ENCODE assay signal across 18 cellular contexts in genomic region chr3:188241883-188242282, GRCh38.
DNase-seq lines count a peak whose midpoint lies in the region; ATAC-seq and TF ChIP-seq lines count a peak whose summit lies in the region.
"Had no signal": no experiment of that assay in that cellular context is flagged by ENCODE, and none has a peak within 500 bp of the region (broad histone marks: within the 10 kb centered on the region; RNA-seq: fewer than 3 reads in every experiment).

No MANE protein-coding gene starts in this region.

- no peaks in the 10 kb centered on the region for H3K36me3 Mint-ChIP-seq in CD8-positive, alpha-beta T cell

- H3K9ac ChIP-seq in OCI-LY1 (ENCODE audit: low read length) = peak overlapping the region; percentile 68

- no peaks in the 10 kb centered on the region for H4K20me1 ChIP-seq in OCI-LY1 (ENCODE audit: insufficient read depth, low read length)

- no peaks in the 10 kb centered on the region for H3K9me2 ChIP-seq in OCI-LY1 (ENCODE audit: low read depth, low read length)

- peak overlapping the region; percentile 33 for H3K27ac Mint-ChIP-seq in CD8-positive, alpha-beta T cell
- H3K27ac Mint-ChIP-seq: activated naive CD4-positive, alpha-beta T cell treated with anti-CD3 and anti-CD28 coated beads, Interleukin-2, amount 50 U/mL, for 24 hours had no signal

- H3K4me3 ChIP-seq in CD8-positive, alpha-beta T cell (ENCODE audit: low read depth, low read length) = no peak overlapping the region
- H3K4me3 ChIP-seq in OCI-LY1 (ENCODE audit: low read depth, low read length, poor library complexity, severe bottlenecking) (peak overlapping the region; percentile 40), esophagus squamous epithelium (no peak overlapping the region), gastrocnemius medialis (peak overlapping the region in 1 of 4 donors; percentile 7)
- H3K4me3 ChIP-seq: ovary had no signal

- no peaks in the 10 kb centered on the region for H3K4me1 ChIP-seq in CD8-positive, alpha-beta T cell (ENCODE audit: insufficient read depth, low read length)
- H3K4me1 ChIP-seq in OCI-LY1 (ENCODE audit: insufficient read depth, low read length, severe bottlenecking) (peaks cover 100% of the 10 kb centered on the region), esophagus squamous epithelium (peaks cover 0 to 58% (median 12%) of the 10 kb centered on the region in 3 donors), gastrocnemius medialis (peaks cover 40 to 42% of the 10 kb centered on the region in 2 donors)

- TF ChIP-seq POLR2A in esophagus squamous epithelium (IDR thresholded peaks at IDR 0.05) (no peak), gastrocnemius medialis (IDR thresholded peaks at IDR 0.05) (no peak)

- peak overlapping the region; percentile 55 for H3K4me2 ChIP-seq in OCI-LY1 (ENCODE audit: low read length)

- no peaks in the 10 kb centered on the region for H3K36me3 ChIP-seq in CD8-positive, alpha-beta T cell (ENCODE audit: insufficient read depth, low read length)
- no peaks in the 10 kb centered on the region for H3K36me3 ChIP-seq in OCI-LY1 (ENCODE audit: insufficient read depth, low read length)
- H3K36me3 ChIP-seq in esophagus squamous epithelium = peaks cover 0 to 6% (median 0%) of the 10 kb centered on the region in 3 donors
- H3K36me3 ChIP-seq in gastrocnemius medialis = no peaks in the 10 kb centered on the region
- H3K36me3 ChIP-seq: ovary had no signal

- H3F3A ChIP-seq in OCI-LY1 (ENCODE audit: insufficient read depth, low read length) = peaks cover 11% of the 10 kb centered on the region

- no peaks in the 10 kb centered on the region for H3K9me3 Mint-ChIP-seq in CD8-positive, alpha-beta T cell
- H3K9me3 Mint-ChIP-seq: activated naive CD4-positive, alpha-beta T cell treated with anti-CD3 and anti-CD28 coated beads, Interleukin-2, amount 50 U/mL, for 24 hours had no signal

- CTCF ChIA-PET in CD8-positive, alpha-beta T cell (lab: Charles Lee) = no interaction called here

- no peaks in the 10 kb centered on the region for H3K79me2 ChIP-seq in OCI-LY1 (ENCODE audit: insufficient read depth, low read length)

- no peak overlapping the region for H2AFZ ChIP-seq in OCI-LY1 (ENCODE audit: low read length)

- peaks cover 10% of the 10 kb centered on the region for H3K4me1 Mint-ChIP-seq in CD8-positive, alpha-beta T cell (ENCODE audit: low read depth)

- H3K9me3 ChIP-seq in CD8-positive, alpha-beta T cell (ENCODE audit: low read length) = no peaks in the 10 kb centered on the region
- no peaks in the 10 kb centered on the region for H3K9me3 ChIP-seq in OCI-LY1 (ENCODE audit: low read length)
- H3K9me3 ChIP-seq in esophagus squamous epithelium = no peaks in the 10 kb centered on the region
- no peaks in the 10 kb centered on the region for H3K9me3 ChIP-seq in gastrocnemius medialis
- H3K9me3 ChIP-seq: ovary had no signal

- in situ Hi-C loops in gastrocnemius medialis (cut with MboI; ENCODE audit: low sequenced_read_pairs in 4 of 4) (loop anchor here in 1 of 4 donors (25.0 kb wide), 1 partner anchor 505 kb away; the partner anchor contains the start of gene BCL6), ACHN (cut with HindIII; ENCODE audit: low pct_ligation_motif_present, low pct_unique_long_range_greater_than_20kb, low sequenced_read_pairs) (no loop called here)

- WGBS in esophagus squamous epithelium, 2 donors = 76 to 79% methylated on average over 3 of the region's 3 CpGs

- no peaks in the 10 kb centered on the region for H3K27me3 ChIP-seq in CD8-positive, alpha-beta T cell (ENCODE audit: insufficient read depth, low read length)
- H3K27me3 ChIP-seq in OCI-LY1 (ENCODE audit: insufficient read depth, low read length) = no peaks in the 10 kb centered on the region
- H3K27me3 ChIP-seq in esophagus squamous epithelium = no peaks in the 10 kb centered on the region
- H3K27me3 ChIP-seq in gastrocnemius medialis = no peaks in the 10 kb centered on the region
- H3K27me3 ChIP-seq: ovary had no signal

- ATAC-seq in CD8-positive, alpha-beta T cell = no peak
- ATAC-seq in gastrocnemius medialis = peak; percentile 67 to 72
- ATAC-seq in HG03025 (IDR thresholded peaks at IDR 0.05; ENCODE audit: low FRiP score, unreplicated experiment) = no peak
- no peak for ATAC-seq in GM21381 (IDR thresholded peaks at IDR 0.05; ENCODE audit: unreplicated experiment)
- ATAC-seq in HG03095 (IDR thresholded peaks at IDR 0.05; ENCODE audit: unreplicated experiment) = no peak

- DNase-seq in CD8-positive, alpha-beta T cell = no peak
- DNase-seq in esophagus squamous epithelium (lab: John Stamatoyannopoulos, UW) (no peak), gastrocnemius medialis (peak in 1 of 2 donors; percentile 41), ACHN (no peak)
- DNase-seq: activated CD4-positive, alpha-beta T cell treated with anti-CD3 and anti-CD28 coated beads for 1 hour; activated T-cell treated with anti-CD3 and anti-CD28 coated beads for 4 hours; central memory CD4-positive, alpha-beta T cell; NCI-H2081; NCI-H526 treated with DMSO at 0.1 percent for 48 hours; RPMI8226; stimulated activated CD4-positive, alpha-beta T cell treated with anti-CD3 and anti-CD28 coated beads, Interleukin-15, amount 100 ng/mL, for 24 hours; T-helper 2 cell had no signal

- no peak overlapping the region for H3K27ac ChIP-seq in CD8-positive, alpha-beta T cell (ENCODE audit: low read depth, low read length)
- H3K27ac ChIP-seq in OCI-LY1 (ENCODE audit: low read depth, low read length, poor library complexity, severe bottlenecking) = peak overlapping the region; percentile 97
- peak overlapping the region in 3 of 4 donors; percentile 56 to 69 (median 65) for H3K27ac ChIP-seq in esophagus squamous epithelium
- peak overlapping the region; percentile 84 to 89 (median 86) for H3K27ac ChIP-seq in gastrocnemius medialis
- H3K27ac ChIP-seq: ovary had no signal

- H3K27me3 Mint-ChIP-seq in CD8-positive, alpha-beta T cell (ENCODE audit: low read depth) = no peaks in the 10 kb centered on the region
- H3K27me3 Mint-ChIP-seq: activated naive CD4-positive, alpha-beta T cell treated with anti-CD3 and anti-CD28 coated beads, Interleukin-2, amount 50 U/mL, for 24 hours had no signal

- no peak overlapping the region for H3K4me3 Mint-ChIP-seq in CD8-positive, alpha-beta T cell
- H3K4me3 Mint-ChIP-seq: activated naive CD4-positive, alpha-beta T cell treated with anti-CD3 and anti-CD28 coated beads, Interleukin-2, amount 50 U/mL, for 24 hours had no signal

- POLR2A ChIA-PET in CD8-positive, alpha-beta T cell (lab: Charles Lee) = no interaction called here

- TF ChIP-seq CTCF in CD8-positive, alpha-beta T cell (IDR thresholded peaks at IDR 0.05) = no peak
- TF ChIP-seq CTCF in OCI-LY1 (IDR thresholded peaks at IDR 0.05; ENCODE audit: low read length) (no peak), esophagus squamous epithelium (IDR thresholded peaks at IDR 0.05) (no peak), gastrocnemius medialis (IDR thresholded peaks at IDR 0.05 in 4 of 5, conservative IDR thresholded peaks at IDR 0.05 in 1 of 5) (no peak)

- intact Hi-C loops in CD8-positive, alpha-beta T cell (cut with DNase I, micrococcal nuclease) = no loop called here
- intact Hi-C loops in esophagus squamous epithelium (cut with DNase I) (no loop called here), gastrocnemius medialis (cut with DNase I; ENCODE audit: low total_unique reads) (loop anchor here (1.0 to 2.0 kb wide), 2 partner anchors 17 to 21 kb away; no protein-coding TSS in a partner anchor)

Comparison
In these comparisons a context has a peak if more than half of its experiments do, and no peak if none do; other contexts are left out.
1. ATAC-seq: peak in gastrocnemius medialis (2 of 2); none in CD8-positive, alpha-beta T cell (single experiment), HG03025 (single experiment), GM21381 (single experiment) and HG03095 (single experiment).